ENCODE assay signal across 31 cellular contexts in genomic region chr15:39959411-39959810, GRCh38.
"Had no signal": no experiment of that assay in that cellular context is flagged by ENCODE, and none has a peak within 500 bp of the region (broad histone marks: within the 10 kb centered on the region; RNA-seq: fewer than 3 reads in every experiment).

No MANE protein-coding gene starts in this region.

- H3K36me3 ChIP-seq: breast epithelium had no signal

- H3K4me3 ChIP-seq: ascending aorta, body of pancreas, breast epithelium, MG63, Peyer's patch, SJSA1 had no signal

- DNase-seq: activated CD4-positive, alpha-beta T cell treated with anti-CD3 and anti-CD28 coated beads, Interleukin-2, amount 10 ng/mL, durations not matched to agents 24 days and 14 days; activated CD4-positive, alpha-beta T cell treated with anti-CD3 and anti-CD28 coated beads, Interleukin-2, amount 50 U/mL, for 4 hours; activated CD8-positive, alpha-beta T cell treated with anti-CD3 and anti-CD28 coated beads for 36 hours; activated effector memory CD4-positive, alpha-beta T cell treated with anti-CD3 and anti-CD28 coated beads, Interleukin-2, amount 50 U/mL, for 16 hours; activated naive CD4-positive, alpha-beta T cell; activated naive CD4-positive, alpha-beta T cell treated with anti-CD3 and anti-CD28 coated beads, Interleukin-2, amount 50 U/mL, for 16 hours; activated naive CD8-positive, alpha-beta T cell treated with anti-CD3 and anti-CD28 coated beads for 36 hours; activated T-cell treated with anti-CD3 and anti-CD28 coated beads, Interleukin-2, amount 50 U/mL, for 1 hour; activated T-cell treated with anti-CD3 and anti-CD28 coated beads, Interleukin-2, amount 50 U/mL, for 72 hours; amygdala; body of pancreas; caudate nucleus; cerebellar nuclear complex; Kasumi-1; MG63; NCI-H1048; NCI-H1105 treated with DMSO at 0.1 percent for 48 hours; NCI-H1436; NCI-H1694; NCI-H1930; NCI-H2081 treated with DMSO at 0.1 percent for 48 hours; NCI-H345; NCI-H524 treated with DMSO at 0.1 percent for 48 hours; Peyer's patch; RPMI8226; SHP77 treated with DMSO at 0.1 percent for 48 hours; SK-N-SH had no signal

- H3K9me3 ChIP-seq: ascending aorta, body of pancreas, breast epithelium, MG63, Peyer's patch, SJSA1, SK-N-SH had no signal

- H3K4me1 ChIP-seq: ascending aorta, body of pancreas, breast epithelium, Peyer's patch had no signal

- H3K27me3 ChIP-seq: ascending aorta, body of pancreas, breast epithelium, MG63, Peyer's patch, SJSA1 had no signal

- H3K27ac ChIP-seq: ascending aorta, body of pancreas, breast epithelium, Peyer's patch, SJSA1 had no signal

- ATAC-seq: activated CD8-positive, alpha-beta T cell treated with anti-CD3 and anti-CD28 coated beads for 36 hours; activated T-cell treated with anti-CD3 and anti-CD28 coated beads, Interleukin-2, amount 50 U/mL, for 72 hours; activated T-helper 17 cell treated with anti-CD3 and anti-CD28 coated beads, Interleukin-2, amount 50 U/mL, for 72 hours; body of pancreas had no signal
